ENCODE assay signal across 8 cellular contexts in the genomic region with DNA sequence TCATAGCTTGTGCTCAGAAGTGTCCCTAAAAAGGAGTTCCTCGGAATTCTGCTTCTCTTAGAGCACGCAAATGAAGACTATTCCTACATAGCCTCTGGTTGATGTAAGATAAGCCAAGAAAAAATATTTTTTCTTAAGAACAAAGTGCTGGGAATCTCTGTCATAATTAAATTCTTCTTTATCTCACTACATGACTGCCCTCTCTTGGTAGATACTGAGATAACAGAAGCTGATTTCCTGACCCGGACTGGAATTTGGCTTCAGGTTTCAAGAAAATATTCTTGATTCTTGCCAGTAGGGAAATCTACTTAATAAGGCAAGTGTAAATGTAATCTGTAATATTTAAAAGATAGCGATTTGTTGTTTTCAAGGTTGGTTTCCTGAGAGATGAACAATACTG. TPM values are rescaled to one million over a fixed set of nuclear protein-coding genes. Genes with fewer than 3 reads are reported as not detected.
A peak's percentile ranks its signal among the peaks of the same experiment; 100 is the strongest.
DNase-seq lines count a peak whose midpoint lies in the region; ATAC-seq, FAIRE-seq and TF ChIP-seq lines count a peak whose summit lies in the region.

No MANE protein-coding gene starts in this region.

- peak; percentile 43; the same call in 1 of the 3 replicates for ATAC-seq in HepG2
- ATAC-seq in HG03280 (IDR thresholded peaks at IDR 0.05; ENCODE audit: unreplicated experiment), result no peak
- ATAC-seq in GM19328 (IDR thresholded peaks at IDR 0.05; ENCODE audit: unreplicated experiment), result no peak

- no peak overlapping the region for H2AFZ ChIP-seq in HepG2 (ENCODE audit: low read length)

- POLR2A ChIA-PET in HepG2 (lab: Yijun Ruan, JAX), result no interaction called here

- 25% methylated on average over 4 of the region's 4 CpGs for WGBS in HepG2 (ENCODE audit: low lambda C conversion rate)

- in situ Hi-C loops in astrocyte of the spinal cord (cut with HindIII; ENCODE audit: low sequenced_read_pairs) (no loop called here), HepG2 (cut with HindIII; ENCODE audit: extremely low pct_ligation_motif_present, low pct_unique_long_range_greater_than_20kb) (no loop called here)

- no peak overlapping the region for H3K27ac ChIP-seq in HepG2 (ENCODE audit: extremely low read length, insufficient read depth, low read length)

- H3K79me2 ChIP-seq in HepG2 (ENCODE audit: insufficient read depth, low read length), result no peaks in the 10 kb centered on the region

- H3K9ac ChIP-seq in HepG2 (ENCODE audit: insufficient read depth, low read depth, low read length), result no peak overlapping the region

- BruUV-seq in HepG2 (replicated peaks; lab: Mats Ljungman, UMichigan), result no TSS peak

- H3K9me3 ChIP-seq in HepG2 (ENCODE audit: low read length), result no peaks in the 10 kb centered on the region

- H3K27me3 ChIP-seq in HepG2 (ENCODE audit: control insufficient read depth in 1 of 2, insufficient read depth in 2 of 2, low read length in 2 of 2), result no peaks in the 10 kb centered on the region

- no peaks in the 10 kb centered on the region for H4K20me1 ChIP-seq in HepG2 (ENCODE audit: insufficient read depth, low read length)

- peak; percentile 47 for TF ChIP-seq CTCF in astrocyte of the spinal cord (IDR thresholded peaks at IDR 0.05; ENCODE audit: low read depth, low read length)
- peak; percentile 45 for TF ChIP-seq CTCF in HepG2 (CRISPR knock-in tag; IDR thresholded peaks at IDR 0.05)

- H3K4me1 ChIP-seq in HepG2 (ENCODE audit: insufficient read depth, low read length), result no peaks in the 10 kb centered on the region

- TF ChIP-seq RAD21 in Ishikawa (IDR thresholded peaks at IDR 0.05; ENCODE audit: low read depth) (peak; percentile 18; the same call in 1 of the 2 replicates), HepG2 (CRISPR knock-in tag; IDR thresholded peaks at IDR 0.05) (no peak)

- peak; percentile 57 for DNase-seq in D341Med (ENCODE audit: low spot score)
- peak; percentile 52 for DNase-seq in astrocyte of the spinal cord (ENCODE audit: low read depth, low spot score)
- peak; percentile 8 for DNase-seq in HepG2 (ENCODE audit: low spot score)
- DNase-seq in stimulated activated CD4-positive, alpha-beta T cell treated with anti-CD3 and anti-CD28 coated beads, Interleukin-4, amount 100 ng/mL, for 4 hours, result no peak
- DNase-seq in T-helper 2 cell, result no peak

- H3K4me3 ChIP-seq in astrocyte of the spinal cord (ENCODE audit: low read depth, low read length) (no peak overlapping the region), HepG2 (replicated peaks in 1 of 3; ENCODE audit: insufficient read depth in 1 of 3, low read depth in 2 of 3, low read length in 3 of 3) (no peak overlapping the region)

- no peaks in the 10 kb centered on the region for H3K36me3 ChIP-seq in HepG2 (replicated peaks in 1 of 2; ENCODE audit: control insufficient read depth in 1 of 2, insufficient read depth in 2 of 2, low read length in 2 of 2)

- no peak overlapping the region for H3K4me2 ChIP-seq in HepG2 (ENCODE audit: low read depth, low read length)

- no peak for TF ChIP-seq EP300 in Ishikawa (IDR thresholded peaks at IDR 0.05; ENCODE audit: borderline replicate concordance)
- TF ChIP-seq EP300 in HepG2 (IDR thresholded peaks at IDR 0.05; ENCODE audit: low read depth in 2 of 2, low read length in 2 of 2), result no peak
- TF ChIP-seq EP300 in HepG2 (CRISPR knock-in tag; IDR thresholded peaks at IDR 0.05; ENCODE audit: borderline replicate concordance), result no peak

- peak; percentile 4 for FAIRE-seq in HepG2 (lab: Jason Lieb, UNC)

- CTCF ChIA-PET in HepG2 (lab: Yijun Ruan, JAX; ENCODE audit: low intra/inter-chr PET ratio, low total read pairs), result interaction anchor here (2.4 kb wide), 1 partner anchor 1071 kb away, joined by 10 read pairs; no protein-coding TSS in a partner anchor

- intact Hi-C loops in HepG2 (cut with micrococcal nuclease; ENCODE audit: unreplicated experiment), result loop anchor here (1.0 to 10.0 kb wide), 2 partner anchors 267 to 1072 kb away; no protein-coding TSS in a partner anchor

- no peak for TF ChIP-seq POLR2A in HepG2 (IDR thresholded peaks at IDR 0.05; ENCODE audit: insufficient read depth in 1 of 2, low read depth in 2 of 2, low read length in 2 of 2)

TF ChIP-seq in Ishikawa, 13 proteins besides CTCF, POLR2A, EP300 and RAD21:
- TF ChIP-seq CEBPB (IDR thresholded peaks at IDR 0.05) (no peak), NFIC (IDR thresholded peaks at IDR 0.05) (no peak), CREB1 (IDR thresholded peaks at IDR 0.05; ENCODE audit: low read depth) (no peak), TAF1 (IDR thresholded peaks at IDR 0.05; ENCODE audit: low read depth) (no peak), YY1 (IDR thresholded peaks at IDR 0.05; ENCODE audit: low read depth) (no peak), EGR1 (IDR thresholded peaks at IDR 0.05) (no peak), TCF12 (IDR thresholded peaks at IDR 0.05; ENCODE audit: low read depth) (no peak), FOXM1 (IDR thresholded peaks at IDR 0.05; ENCODE audit: borderline replicate concordance, low read depth) (no peak)
- TF ChIP-seq, protein P1, sequence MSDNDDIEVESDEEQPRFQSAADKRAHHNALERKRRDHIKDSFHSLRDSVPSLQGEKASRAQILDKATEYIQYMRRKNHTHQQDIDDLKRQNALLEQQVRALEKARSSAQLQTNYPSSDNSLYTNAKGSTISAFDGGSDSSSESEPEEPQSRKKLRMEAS (IDR thresholded peaks at IDR 0.05), result no peak
TF ChIP-seq in Ishikawa: peak in this region for 0.

TF ChIP-seq in HepG2, 621 proteins besides CTCF, POLR2A, EP300 and RAD21:
- TF ChIP-seq MIXL1 (CRISPR knock-in tag; IDR thresholded peaks at IDR 0.05) (0 out of 2 replicates have a peak, but pooled peaks have one; percentile 38), STAG1 (CRISPR knock-in tag; IDR thresholded peaks at IDR 0.05) (peak; percentile 60)
- TF ChIP-seq, protein P2, sequence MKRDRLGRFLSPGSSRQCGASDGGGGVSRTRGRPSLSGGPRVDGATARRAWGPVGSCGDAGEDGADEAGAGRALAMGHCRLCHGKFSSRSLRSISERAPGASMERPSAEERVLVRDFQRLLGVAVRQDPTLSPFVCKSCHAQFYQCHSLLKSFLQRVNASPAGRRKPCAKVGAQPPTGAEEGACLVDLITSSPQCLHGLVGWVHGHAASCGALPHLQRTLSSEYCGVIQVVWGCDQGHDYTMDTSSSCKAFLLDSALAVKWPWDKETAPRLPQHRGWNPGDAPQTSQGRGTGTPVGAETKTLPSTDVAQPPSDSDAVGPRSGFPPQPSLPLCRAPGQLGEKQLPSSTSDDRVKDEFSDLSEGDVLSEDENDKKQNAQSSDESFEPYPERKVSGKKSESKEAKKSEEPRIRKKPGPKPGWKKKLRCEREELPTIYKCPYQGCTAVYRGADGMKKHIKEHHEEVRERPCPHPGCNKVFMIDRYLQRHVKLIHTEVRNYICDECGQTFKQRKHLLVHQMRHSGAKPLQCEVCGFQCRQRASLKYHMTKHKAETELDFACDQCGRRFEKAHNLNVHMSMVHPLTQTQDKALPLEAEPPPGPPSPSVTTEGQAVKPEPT (CRISPR knock-in tag; IDR thresholded peaks at IDR 0.05; ENCODE audit: low read depth), result no peak

RNA-seq across cellular contexts. Expression of a gene that starts 31.3 kb away (rescaled TPM):
- 16.7 and 20.5 TPM in 2 replicates for total RNA-seq in HepG2 (2016; rRNA removed; fragmentation: Illumina TruSeq; extraction: Trizol)
- 6.1 and 7.6 TPM in 2 replicates for total RNA-seq in HepG2 (2016; cell fraction: cytosol; rRNA removed; fragmentation: Illumina TruSeq; extraction: Trizol; ENCODE audit: low read depth)
- 16.3 and 19.1 TPM in 2 replicates for total RNA-seq in HepG2 (2016; cell fraction: insoluble cytoplasmic fraction; rRNA removed; fragmentation: Illumina TruSeq; extraction: Trizol)
- total RNA-seq in HepG2 (2016; cell fraction: membrane; rRNA removed; fragmentation: Illumina TruSeq; extraction: Trizol), result 10.2 and 10.7 TPM in 2 replicates
- 11.8 and 16.3 TPM in 2 replicates for total RNA-seq in HepG2 (2016; cell fraction: nucleus; rRNA removed; fragmentation: Illumina TruSeq; extraction: Trizol)
- polyA plus RNA-seq in HepG2 (2011; rRNA removed), result 5.3 and 7.0 TPM in 2 replicates
- polyA plus RNA-seq in HepG2 (2011; cell fraction: cytosol; rRNA removed), result 3.5 and 5.6 TPM in 2 replicates
- polyA plus RNA-seq in HepG2 (2011; cell fraction: nucleus; rRNA removed), result 4.9 and 5.1 TPM in 2 replicates
- 6.7 and 8.0 TPM in 2 replicates for polyA plus RNA-seq in HepG2 (2012)
- polyA plus RNA-seq in HepG2 (2016; cell fraction: cytosol; fragmentation: Illumina TruSeq; extraction: Trizol; ENCODE audit: low read depth), result 2.6 and 3.6 TPM in 2 replicates
- 18.7 and 19.5 TPM in 2 replicates for polyA plus RNA-seq in HepG2 (2016; cell fraction: insoluble cytoplasmic fraction; fragmentation: Illumina TruSeq; extraction: Trizol; ENCODE audit: low read depth)
- polyA plus RNA-seq in HepG2 (2016; cell fraction: membrane; fragmentation: Illumina TruSeq; extraction: Trizol; ENCODE audit: low read depth), result 4.9 and 5.8 TPM in 2 replicates
- polyA plus RNA-seq in HepG2 (2016; cell fraction: nucleus; fragmentation: Illumina TruSeq; extraction: Trizol; ENCODE audit: insufficient read depth, low read depth), result 12.5 and 13.0 TPM in 2 replicates
- polyA minus RNA-seq in HepG2 (2011; rRNA and poly(A)+ RNA removed; ENCODE audit: low replicate concordance), result 12.4 and 17.9 TPM in 2 replicates
- polyA minus RNA-seq in HepG2 (2011; cell fraction: cytosol; rRNA and poly(A)+ RNA removed), result 2.1 and 4.2 TPM in 2 replicates
- polyA minus RNA-seq in HepG2 (2011; cell fraction: nucleus; rRNA and poly(A)+ RNA removed), result 24.1 and 28.3 TPM in 2 replicates

Comparison
In these comparisons a context has a peak if more than half of its experiments do, and no peak if none do; other contexts are left out.
1. DNase-seq: peak in D341Med (single experiment), astrocyte of the spinal cord (single experiment) and HepG2 (single experiment); none in stimulated activated CD4-positive, alpha-beta T cell treated with anti-CD3 and anti-CD28 coated beads, Interleukin-4, amount 100 ng/mL, for 4 hours (0 of 2) and T-helper 2 cell (0 of 5).